13 cellular contexts compared by ENCODE assay signal in genomic region chr5:76099286-76099702, GRCh38. TPM values are rescaled to one million over a fixed set of nuclear protein-coding genes. Genes with fewer than 3 reads are reported as not detected.
DNase-seq lines count a peak whose midpoint lies in the region; ATAC-seq, FAIRE-seq and TF ChIP-seq lines count a peak whose summit lies in the region.
"Had no signal": no experiment of that assay in that cellular context is flagged by ENCODE, and none has a peak within 500 bp of the region (broad histone marks: within the 10 kb centered on the region; RNA-seq: fewer than 3 reads in every experiment).

No MANE protein-coding gene starts in this region.

- ATAC-seq in GM19438 (IDR thresholded peaks at IDR 0.05; ENCODE audit: low read depth, unreplicated experiment) (peak; percentile 51), HG03354 (IDR thresholded peaks at IDR 0.05; ENCODE audit: poor library complexity, severe bottlenecking, unreplicated experiment) (peak; percentile 68), GM19455 (IDR thresholded peaks at IDR 0.05; ENCODE audit: unreplicated experiment) (no peak)
- peak; percentile 56 to 95 for ATAC-seq in activated naive CD4-positive, alpha-beta T cell treated with anti-CD3 and anti-CD28 coated beads, Interleukin-2, amount 50 U/mL, for 72 hours

- FAIRE-seq in GM12891 (lab: Jason Lieb, UNC), result peak; percentile 76

- DNase-seq in GM12891 (ENCODE audit: insufficient read length, low spot score) (no peak), spleen (no peak), tibial artery (no peak), inferior parietal cortex (ENCODE audit: extremely low spot score) (no peak)
- DNase-seq in activated naive CD4-positive, alpha-beta T cell treated with anti-CD3 and anti-CD28 coated beads, Interleukin-2, amount 50 U/mL, for 72 hours (ENCODE audit: low spot score in 2 of 2), result peak in 1 of 2 donors; percentile 23
- DNase-seq: activated effector memory CD4-positive, alpha-beta T cell treated with anti-CD3 and anti-CD28 coated beads, Interleukin-2, amount 50 U/mL, for 16 hours; GOT3; NCI-H526 treated with DMSO at 0.1 percent for 48 hours; T-helper 9 cell had no signal

- H3K4me3 ChIP-seq in spleen, result no peak overlapping the region
- H3K4me3 ChIP-seq in tibial artery, result no peak overlapping the region

- no peaks in the 10 kb centered on the region for H3K36me3 Mint-ChIP-seq in activated naive CD4-positive, alpha-beta T cell treated with anti-CD3 and anti-CD28 coated beads, Interleukin-2, amount 50 U/mL, for 72 hours
- H3K36me3 Mint-ChIP-seq: IgD-negative memory B cell had no signal

- TF ChIP-seq POLR2A in GM12891 (IDR thresholded peaks at IDR 0.05; ENCODE audit: low read depth, low read length) (no peak), spleen (IDR thresholded peaks at IDR 0.05) (no peak)

- H3K27ac ChIP-seq in spleen (no peak overlapping the region), tibial artery (no peak overlapping the region)

- intact Hi-C loops in spleen (cut with DNase I; ENCODE audit: low total_unique reads), result no loop called here
- intact Hi-C loops in tibial artery (cut with DNase I; ENCODE audit: low total_unique reads), result no loop called here

- H3K4me1 ChIP-seq in spleen (no peaks in the 10 kb centered on the region), tibial artery (no peaks in the 10 kb centered on the region)

- TF ChIP-seq CTCF in spleen (IDR thresholded peaks at IDR 0.05 in 8 of 11, conservative IDR thresholded peaks at IDR 0.05 in 3 of 11) (no peak), tibial artery (IDR thresholded peaks at IDR 0.05) (no peak)

- no peaks in the 10 kb centered on the region for H3K36me3 ChIP-seq in spleen
- no peaks in the 10 kb centered on the region for H3K36me3 ChIP-seq in tibial artery

- H3K27ac Mint-ChIP-seq in activated naive CD4-positive, alpha-beta T cell treated with anti-CD3 and anti-CD28 coated beads, Interleukin-2, amount 50 U/mL, for 72 hours, result peak overlapping the region in 1 of 2 donors; percentile 41
- H3K27ac Mint-ChIP-seq: IgD-negative memory B cell had no signal

- H3K27me3 ChIP-seq in spleen (replicated peaks in 1 of 7), result peaks cover 0 to 19% (median 0%) of the 10 kb centered on the region in 7 donors
- no peaks in the 10 kb centered on the region for H3K27me3 ChIP-seq in tibial artery

- no peaks in the 10 kb centered on the region for H3K9me3 Mint-ChIP-seq in activated naive CD4-positive, alpha-beta T cell treated with anti-CD3 and anti-CD28 coated beads, Interleukin-2, amount 50 U/mL, for 72 hours

- H3K9me3 ChIP-seq in spleen (peaks cover 0 to 5% (median 0%) of the 10 kb centered on the region in 8 donors), tibial artery (no peaks in the 10 kb centered on the region)

- WGBS in spleen, 5 donors, result 17 to 41% (median 32%) methylated on average over 2 of the region's 2 CpGs

TF ChIP-seq in GM12891, 5 proteins besides CTCF, POLR2A, EP300 and RAD21:
- TF ChIP-seq PAX5 (IDR thresholded peaks at IDR 0.05; ENCODE audit: insufficient read depth, low read length, severe bottlenecking), result no peak
- no peak for TF ChIP-seq POLR2AphosphoS5 (IDR thresholded peaks at IDR 0.05; ENCODE audit: low read depth, low read length)
- TF ChIP-seq TAF1 (IDR thresholded peaks at IDR 0.05; ENCODE audit: low read depth, low read length), result no peak
- TF ChIP-seq SPI1 (IDR thresholded peaks at IDR 0.05; ENCODE audit: low read depth, low read length), result no peak
- TF ChIP-seq POU2F2 (IDR thresholded peaks at IDR 0.05; ENCODE audit: low read depth, low read length), result no peak

RNA-seq across cellular contexts. Expression of gene SV2C, which starts 16.1 kb away (rescaled TPM):
- polyA plus RNA-seq in GM12891 (2012; ENCODE audit: low read depth, missing spikeins), result not detected
- under 1 TPM in 1 of 2 donors, not detected in 1; 0.88 TPM for total RNA-seq in activated naive CD4-positive, alpha-beta T cell treated with anti-CD3 and anti-CD28 coated beads, Interleukin-2, amount 50 U/mL, for 72 hours
- under 1 TPM; 0.06 to 0.43 (median 0.14) TPM for total RNA-seq in spleen
- polyA plus RNA-seq in spleen, result under 1 TPM; 0.02 to 0.13 (median 0.04) TPM
- polyA plus RNA-seq: IgD-negative memory B cell had no signal
